ENCODE assay signal across 11 cellular contexts in the genomic region with DNA sequence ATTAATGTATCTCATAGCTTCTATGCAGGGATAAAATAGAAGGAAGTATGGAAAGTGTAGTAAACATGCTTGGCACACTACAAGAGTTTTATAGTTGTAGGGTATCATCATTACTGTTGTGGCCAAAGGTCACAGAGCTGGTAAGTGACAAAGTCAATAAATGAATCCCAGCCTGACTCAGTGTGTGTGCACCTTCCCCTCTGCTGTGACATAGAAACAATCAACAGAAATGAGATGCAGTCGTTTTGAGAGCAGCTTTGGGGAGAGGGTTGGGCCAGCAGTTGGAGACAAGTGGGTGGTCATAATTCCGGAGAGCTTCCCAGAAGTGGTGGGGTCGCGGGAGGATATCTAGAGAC.
DNase-seq lines count a peak whose midpoint lies in the region.
"Had no signal": no experiment of that assay in that cellular context is flagged by ENCODE, and none has a peak within 500 bp of the region (broad histone marks: within the 10 kb centered on the region; RNA-seq: fewer than 3 reads in every experiment).

No MANE protein-coding gene starts in this region.

- CTCF ChIA-PET in activated naive CD4-positive, alpha-beta T cell treated with anti-CD3 and anti-CD28 coated beads for 36 hours (lab: Charles Lee) = interaction anchor here (0.6 kb wide), 2 partner anchors 33 to 47 kb away, joined by 3 to 4 read pairs; no protein-coding TSS in a partner anchor

- no peak overlapping the region for H3K4me3 Mint-ChIP-seq in activated T-helper 1 cell treated with anti-CD3 and anti-CD28 coated beads, Interleukin-12 subunit alpha, Interleukin-12 subunit beta, Interleukin-2, Interleukin-4 antibody, amounts not matched to agents 30 ng/mL and 10 ng/mL and 1 ng/mL, durations not matched to agents 14 hours and 24 hours and 36 hours
- H3K4me3 Mint-ChIP-seq in activated naive CD4-positive, alpha-beta T cell treated with anti-CD3 and anti-CD28 coated beads for 36 hours = no peak overlapping the region
- H3K4me3 Mint-ChIP-seq: activated T-cell treated with anti-CD3 and anti-CD28 coated beads, Interleukin-2, amount 50 U/mL, for 4 hours had no signal

- DNase-seq in NCI-H2227 treated with DMSO at 0.1 percent for 48 hours (lab: John Stamatoyannopoulos, UW) = peak; percentile 75
- no peak for DNase-seq in NCI-H2227 (lab: John Stamatoyannopoulos, UW; ENCODE audit: unreplicated experiment)
- DNase-seq in activated T-helper 1 cell treated with anti-CD3 and anti-CD28 coated beads, Interleukin-12 subunit alpha, Interleukin-12 subunit beta, Interleukin-2, Interleukin-4 antibody, amounts not matched to agents 30 ng/mL and 10 ng/mL and 1 ng/mL, durations not matched to agents 14 hours and 24 hours and 36 hours (ENCODE audit: low spot score) = no peak
- DNase-seq in medulla oblongata (ENCODE audit: extremely low spot score) = peak; percentile 44
- peak; percentile 59 for DNase-seq in superior temporal gyrus (ENCODE audit: extremely low spot score)
- DNase-seq in activated naive CD4-positive, alpha-beta T cell treated with anti-CD3 and anti-CD28 coated beads for 36 hours = no peak
- no peak for DNase-seq in anterior cingulate cortex (lab: John Stamatoyannopoulos, UW)
- DNase-seq in T1000 (lab: John Stamatoyannopoulos, UW) = no peak
- DNase-seq: ACHN; activated T-cell treated with anti-CD3 and anti-CD28 coated beads, Interleukin-2, amount 50 U/mL, for 4 hours; T-helper 1 cell had no signal

- no peaks in the 10 kb centered on the region for H3K36me3 Mint-ChIP-seq in activated T-helper 1 cell treated with anti-CD3 and anti-CD28 coated beads, Interleukin-12 subunit alpha, Interleukin-12 subunit beta, Interleukin-2, Interleukin-4 antibody, amounts not matched to agents 30 ng/mL and 10 ng/mL and 1 ng/mL, durations not matched to agents 14 hours and 24 hours and 36 hours (ENCODE audit: low read depth)
- no peaks in the 10 kb centered on the region for H3K36me3 Mint-ChIP-seq in activated naive CD4-positive, alpha-beta T cell treated with anti-CD3 and anti-CD28 coated beads for 36 hours (ENCODE audit: low read depth)

- H3K9me3 Mint-ChIP-seq in activated T-helper 1 cell treated with anti-CD3 and anti-CD28 coated beads, Interleukin-12 subunit alpha, Interleukin-12 subunit beta, Interleukin-2, Interleukin-4 antibody, amounts not matched to agents 30 ng/mL and 10 ng/mL and 1 ng/mL, durations not matched to agents 14 hours and 24 hours and 36 hours = peaks cover 8% of the 10 kb centered on the region
- H3K9me3 Mint-ChIP-seq in activated naive CD4-positive, alpha-beta T cell treated with anti-CD3 and anti-CD28 coated beads for 36 hours = no peaks in the 10 kb centered on the region
- H3K9me3 Mint-ChIP-seq: activated T-cell treated with anti-CD3 and anti-CD28 coated beads, Interleukin-2, amount 50 U/mL, for 4 hours had no signal

- H3K4me1 Mint-ChIP-seq in activated T-helper 1 cell treated with anti-CD3 and anti-CD28 coated beads, Interleukin-12 subunit alpha, Interleukin-12 subunit beta, Interleukin-2, Interleukin-4 antibody, amounts not matched to agents 30 ng/mL and 10 ng/mL and 1 ng/mL, durations not matched to agents 14 hours and 24 hours and 36 hours (ENCODE audit: low read depth) = peaks cover 10% of the 10 kb centered on the region
- peaks cover 14% of the 10 kb centered on the region for H3K4me1 Mint-ChIP-seq in activated naive CD4-positive, alpha-beta T cell treated with anti-CD3 and anti-CD28 coated beads for 36 hours (ENCODE audit: low read depth)

- intact Hi-C loops in activated T-helper 1 cell treated with anti-CD3 and anti-CD28 coated beads, Interleukin-12 subunit alpha, Interleukin-12 subunit beta, Interleukin-2, Interleukin-4 antibody, amounts not matched to agents 30 ng/mL and 10 ng/mL and 1 ng/mL, durations not matched to agents 14 hours and 24 hours and 36 hours (cut with micrococcal nuclease) = loop anchor here (5.0 kb wide), 1 partner anchor 46 kb away; no protein-coding TSS in a partner anchor
- intact Hi-C loops in activated naive CD4-positive, alpha-beta T cell treated with anti-CD3 and anti-CD28 coated beads for 36 hours (cut with micrococcal nuclease) = no loop called here

- H3K27me3 Mint-ChIP-seq in activated T-helper 1 cell treated with anti-CD3 and anti-CD28 coated beads, Interleukin-12 subunit alpha, Interleukin-12 subunit beta, Interleukin-2, Interleukin-4 antibody, amounts not matched to agents 30 ng/mL and 10 ng/mL and 1 ng/mL, durations not matched to agents 14 hours and 24 hours and 36 hours (ENCODE audit: insufficient read depth) = no peaks in the 10 kb centered on the region
- H3K27me3 Mint-ChIP-seq in activated naive CD4-positive, alpha-beta T cell treated with anti-CD3 and anti-CD28 coated beads for 36 hours (ENCODE audit: low read depth) = peaks cover 6% of the 10 kb centered on the region

- H3K27ac Mint-ChIP-seq in activated T-helper 1 cell treated with anti-CD3 and anti-CD28 coated beads, Interleukin-12 subunit alpha, Interleukin-12 subunit beta, Interleukin-2, Interleukin-4 antibody, amounts not matched to agents 30 ng/mL and 10 ng/mL and 1 ng/mL, durations not matched to agents 14 hours and 24 hours and 36 hours = peak overlapping the region; percentile 3
- H3K27ac Mint-ChIP-seq in activated naive CD4-positive, alpha-beta T cell treated with anti-CD3 and anti-CD28 coated beads for 36 hours = no peak overlapping the region

Comparison
In these comparisons a context has a peak if more than half of its experiments do, and no peak if none do; other contexts are left out.
1. DNase-seq: peak in NCI-H2227 treated with DMSO at 0.1 percent for 48 hours (single experiment), medulla oblongata (single experiment) and superior temporal gyrus (single experiment); none in NCI-H2227 (single experiment), activated T-helper 1 cell treated with anti-CD3 and anti-CD28 coated beads, Interleukin-12 subunit alpha, Interleukin-12 subunit beta, Interleukin-2, Interleukin-4 antibody, amounts not matched to agents 30 ng/mL and 10 ng/mL and 1 ng/mL, durations not matched to agents 14 hours and 24 hours and 36 hours (single experiment), activated naive CD4-positive, alpha-beta T cell treated with anti-CD3 and anti-CD28 coated beads for 36 hours (single experiment), anterior cingulate cortex (0 of 58) and T1000 (single experiment).